Comparison of ENCODE assay signal across 8 cellular contexts in genomic region chr12:42588308-42588836, GRCh38. TPM values are rescaled to one million over a fixed set of nuclear protein-coding genes. Genes with fewer than 3 reads are reported as not detected.
DNase-seq lines count a peak whose midpoint lies in the region; ATAC-seq and TF ChIP-seq lines count a peak whose summit lies in the region.

No MANE protein-coding gene starts in this region.

- peaks cover 30% of the 10 kb centered on the region for H3K27me3 Mint-ChIP-seq in GM23338 (ENCODE audit: insufficient read depth, low read depth, poor library complexity)

- H3K9me3 Mint-ChIP-seq in GM23338, result no peaks in the 10 kb centered on the region

- H3K27me3 ChIP-seq in GM23338 (ENCODE audit: insufficient read depth) (peaks cover 53% of the 10 kb centered on the region), sigmoid colon (no peaks in the 10 kb centered on the region)

- 0 out of 2 replicates have a peak, but pooled peaks cover 3% of the 10 kb centered on the region for H3K79me2 ChIP-seq in GM23338 (replicated peaks; ENCODE audit: insufficient read depth)

- H3K4me1 ChIP-seq in GM23338 (ENCODE audit: insufficient read depth), result peaks cover 12% of the 10 kb centered on the region; the same call in 1 of the 2 replicates
- H3K4me1 ChIP-seq in sigmoid colon, result peaks cover 0 to 58% (median 49%) of the 10 kb centered on the region in 4 donors

- H4K20me1 ChIP-seq in GM23338 (replicated peaks; ENCODE audit: insufficient read depth), result no peaks in the 10 kb centered on the region

- no peak overlapping the region for H3K27ac Mint-ChIP-seq in GM23338

- DNase-seq in GM23338 (ENCODE audit: low spot score) (no peak), left ventricle myocardium superior (no peak), sigmoid colon (no peak), DMS79 (lab: John Stamatoyannopoulos, UW) (no peak), UCSD-AML1 (lab: John Stamatoyannopoulos, UW; ENCODE audit: unreplicated experiment) (no peak), GDM1 (lab: John Stamatoyannopoulos, UW) (no peak)

- no peaks in the 10 kb centered on the region for H3K36me3 Mint-ChIP-seq in GM23338 (ENCODE audit: low read depth)

- H3K36me3 ChIP-seq in GM23338 (ENCODE audit: insufficient read depth), result no peaks in the 10 kb centered on the region
- H3K36me3 ChIP-seq in sigmoid colon, result no peaks in the 10 kb centered on the region

- no peaks in the 10 kb centered on the region for H3K9me2 ChIP-seq in GM23338 (ENCODE audit: insufficient read depth)

- TF ChIP-seq CTCF in GM23338 (conservative IDR thresholded peaks at IDR 0.05; ENCODE audit: low read depth in 2 of 2) (no peak), WI38 (IDR thresholded peaks at IDR 0.05; ENCODE audit: low read depth, low read length) (no peak), sigmoid colon (IDR thresholded peaks at IDR 0.05) (no peak)

- 0 out of 2 replicates have a peak, but pooled peaks cover 4% of the 10 kb centered on the region for H3F3A ChIP-seq in GM23338 (replicated peaks; ENCODE audit: low read depth)

- peak overlapping the region; percentile 96 for H3K4me2 ChIP-seq in GM23338

- H3K4me1 Mint-ChIP-seq in GM23338, result peaks cover 23% of the 10 kb centered on the region

- ATAC-seq in GM23338 (no peak; the same call in 2 of the 3 replicates), left ventricle myocardium superior (peak; percentile 36), GM18498 (IDR thresholded peaks at IDR 0.05; ENCODE audit: unreplicated experiment) (no peak)

- H3K4me3 Mint-ChIP-seq in GM23338, result peak overlapping the region; percentile 76

- H3K27ac ChIP-seq in GM23338 (ENCODE audit: low read depth) (no peak overlapping the region), sigmoid colon (peak overlapping the region; percentile 68 to 84 (median 77))

- no peaks in the 10 kb centered on the region for H3K9me3 ChIP-seq in sigmoid colon

- peak overlapping the region; percentile 95; the same call in 1 of the 2 replicates for H2AFZ ChIP-seq in GM23338

- no peak for TF ChIP-seq EP300 in sigmoid colon (IDR thresholded peaks at IDR 0.05)

- WGBS in sigmoid colon, 2 donors, result 7 to 23% methylated on average over 11 of the region's 11 CpGs

- intact Hi-C loops in left ventricle myocardium superior (cut with micrococcal nuclease), result loop anchor here (5.0 kb wide), 1 partner anchor 749 kb away; no protein-coding TSS in a partner anchor
- intact Hi-C loops in sigmoid colon (cut with DNase I), result loop anchor here (5.0 kb wide), 3 partner anchors 106 to 749 kb away; no protein-coding TSS in a partner anchor

- H3K4me3 ChIP-seq in GM23338 (peak overlapping the region; percentile 85), WI38 (ENCODE audit: low read depth, low read length) (peak overlapping the region; percentile 97), sigmoid colon (peak overlapping the region; percentile 87 to 94 (median 90))

- no peak for TF ChIP-seq POLR2A in sigmoid colon (IDR thresholded peaks at IDR 0.05)

TF ChIP-seq in GM23338, 12 proteins besides CTCF, POLR2A, EP300 and RAD21:
- TF ChIP-seq ZNF114 (CRISPR knock-in tag; IDR thresholded peaks at IDR 0.05), result no peak
- TF ChIP-seq STAT1 (IDR thresholded peaks at IDR 0.05; ENCODE audit: unreplicated experiment), result no peak
- TF ChIP-seq ETS1 (IDR thresholded peaks at IDR 0.05), result no peak
- TF ChIP-seq EZH2phosphoT487 (IDR thresholded peaks at IDR 0.05; ENCODE audit: unreplicated experiment), result no peak
- no peak for TF ChIP-seq JUNB (IDR thresholded peaks at IDR 0.05; ENCODE audit: unreplicated experiment)
- no peak for TF ChIP-seq POLR2AphosphoS5 (IDR thresholded peaks at IDR 0.05; ENCODE audit: low read depth)
- TF ChIP-seq ZNF462 (CRISPR knock-in tag; IDR thresholded peaks at IDR 0.05), result no peak
- no peak for TF ChIP-seq ZNF331 (CRISPR knock-in tag; IDR thresholded peaks at IDR 0.05; ENCODE audit: low read depth)

RNA-seq across cellular contexts. Expression of gene PRICKLE1, which starts 1.2 kb away (rescaled TPM):
- 13.7 and 51.7 TPM in 2 replicates for total RNA-seq in GM23338 (2014; rRNA removed; shearing (Covaris generic))
- 7.7 and 12.8 TPM in 2 replicates for polyA plus RNA-seq in GM23338 (2016; fragmentation: Nextera tagmentation; extraction: Ambion mirVana)
- total RNA-seq in left ventricle myocardium superior, result 17.7 TPM
- total RNA-seq in sigmoid colon, result 10 to 100 TPM in 2 of 4 donors, 1 to 10 TPM in 2; 4.6 to 12.4 (median 10.0) TPM
- polyA plus RNA-seq in sigmoid colon, result 1 to 10 TPM in 2 of 3 donors, under 1 TPM in 1; 0.46 to 7.8 (median 2.5) TPM
